18 cellular contexts compared by ENCODE assay signal in genomic region chr3:144754076-144754783, GRCh38.
"Had no signal": no experiment of that assay in that cellular context is flagged by ENCODE, and none has a peak within 500 bp of the region (broad histone marks: within the 10 kb centered on the region; RNA-seq: fewer than 3 reads in every experiment).

No MANE protein-coding gene starts in this region.

- H3K9me3 Mint-ChIP-seq: neural crest cell, type B pancreatic cell had no signal

- H3K4me3 ChIP-seq: esophagus squamous epithelium, gastroesophageal sphincter, pancreas, smooth muscle cell, thyroid gland had no signal

- FAIRE-seq: pancreas, urothelium cell line had no signal

- H3K27ac ChIP-seq: esophagus squamous epithelium, gastroesophageal sphincter, pancreas, thyroid gland had no signal

- H3K4me1 ChIP-seq: esophagus squamous epithelium, gastroesophageal sphincter, pancreas, thyroid gland had no signal

- H3K9me3 ChIP-seq: pancreas, thyroid gland had no signal

- H3K4me3 Mint-ChIP-seq: naive thymus-derived CD8-positive, alpha-beta T cell; neural crest cell; type B pancreatic cell had no signal

- H3K36me3 ChIP-seq: esophagus squamous epithelium, gastroesophageal sphincter, pancreas, thyroid gland had no signal

- H3K4me1 Mint-ChIP-seq: naive thymus-derived CD8-positive, alpha-beta T cell; neural crest cell had no signal

- H3K27me3 Mint-ChIP-seq: naive thymus-derived CD8-positive, alpha-beta T cell; progenitor cell of endocrine pancreas; type B pancreatic cell had no signal

- H3K4me2 ChIP-seq: smooth muscle cell had no signal

- DNase-seq: dermis blood vessel endothelial cell; esophagus squamous epithelium; foreskin fibroblast; glutamatergic neuron; islet precursor cell; mammary epithelial cell; naive thymus-derived CD8-positive, alpha-beta T cell; pancreas; right cardiac atrium; stimulated activated CD4-positive, alpha-beta T cell treated with anti-CD3 and anti-CD28 coated beads, Interleukin-2, amount 100 ng/mL, for 48 hours; stimulated activated naive CD4-positive, alpha-beta T cell treated with Interleukin-2 at 50 U/mL for 16 hours; thyroid gland had no signal

- H3K27me3 ChIP-seq: esophagus squamous epithelium, gastroesophageal sphincter, pancreas, thyroid gland had no signal

- H3K27ac Mint-ChIP-seq: naive thymus-derived CD8-positive, alpha-beta T cell; progenitor cell of endocrine pancreas; type B pancreatic cell had no signal

- H3K36me3 Mint-ChIP-seq: naive thymus-derived CD8-positive, alpha-beta T cell; type B pancreatic cell had no signal
